Comparison of ENCODE assay signal across 14 cellular contexts in genomic region chr11:72641522-72641899, GRCh38. TPM values are rescaled to one million over a fixed set of nuclear protein-coding genes. Genes with fewer than 3 reads are reported as not detected.
DNase-seq lines count a peak whose midpoint lies in the region; ATAC-seq, FAIRE-seq and TF ChIP-seq lines count a peak whose summit lies in the region.
"Had no signal": no experiment of that assay in that cellular context is flagged by ENCODE, and none has a peak within 500 bp of the region (broad histone marks: within the 10 kb centered on the region; RNA-seq: fewer than 3 reads in every experiment).

No MANE protein-coding gene starts in this region.

- H3K36me3 ChIP-seq in ACC112 (ENCODE audit: insufficient read depth, low read length): no peaks in the 10 kb centered on the region
- no peaks in the 10 kb centered on the region for H3K36me3 ChIP-seq in skeletal muscle tissue (ENCODE audit: control insufficient read depth in 3 of 3, insufficient read depth in 3 of 3, low read length in 3 of 3)
- no peaks in the 10 kb centered on the region for H3K36me3 ChIP-seq in small intestine (ENCODE audit: control insufficient read depth in 2 of 2, insufficient read depth in 2 of 2, low read length in 2 of 2)

- FAIRE-seq in small intestine (lab: Jason Lieb, UNC) (no peak), HTR-8/SVneo (lab: Jason Lieb, UNC) (no peak)

- no peaks in the 10 kb centered on the region for H3K79me2 ChIP-seq in ACC112 (ENCODE audit: control insufficient read depth, insufficient read depth, low read length, unreplicated experiment)

- ATAC-seq in GM21825 (IDR thresholded peaks at IDR 0.05; ENCODE audit: unreplicated experiment): no peak
- no peak for ATAC-seq in T-helper 17 cell
- ATAC-seq: activated CD8-positive, alpha-beta T cell treated with anti-CD3 and anti-CD28 coated beads for 36 hours had no signal

- TF ChIP-seq POLR2A in lower leg skin (IDR thresholded peaks at IDR 0.05): no peak

- H3K36me3 Mint-ChIP-seq in chondrocyte (ENCODE audit: low read depth) (no peaks in the 10 kb centered on the region), T-helper 17 cell (ENCODE audit: low read depth) (no peaks in the 10 kb centered on the region)
- H3K36me3 Mint-ChIP-seq: IgD-negative memory B cell, type B pancreatic cell had no signal

- DNase-seq in chondrocyte (ENCODE audit: low spot score): no peak
- no peak for DNase-seq in lower leg skin (ENCODE audit: low spot score in 2 of 2)
- no peak for DNase-seq in small intestine
- no peak for DNase-seq in T-helper 17 cell
- no peak for DNase-seq in HTR-8/SVneo (ENCODE audit: insufficient read length, low spot score)
- DNase-seq: activated CD8-positive, alpha-beta T cell treated with anti-CD3 and anti-CD28 coated beads for 36 hours; NCI-H1436; NCI-H510A treated with DMSO at 0.1 percent for 48 hours had no signal

- H3K27ac Mint-ChIP-seq in chondrocyte (ENCODE audit: unreplicated experiment): no peak overlapping the region
- no peak overlapping the region for H3K27ac Mint-ChIP-seq in T-helper 17 cell
- H3K27ac Mint-ChIP-seq: activated CD8-positive, alpha-beta T cell treated with anti-CD3 and anti-CD28 coated beads for 36 hours; IgD-negative memory B cell; type B pancreatic cell had no signal

- H3K27ac ChIP-seq in ACC112 (ENCODE audit: low read depth, low read length): no peak overlapping the region
- no peak overlapping the region for H3K27ac ChIP-seq in skeletal muscle tissue (ENCODE audit: low read depth, low read length)
- peak overlapping the region in 1 of 2 donors; percentile 56 for H3K27ac ChIP-seq in small intestine (ENCODE audit: low read depth in 1 of 2, low read length in 1 of 2)
- H3K27ac ChIP-seq: epithelial cell of prostate had no signal

- H3K4me1 ChIP-seq in ACC112 (ENCODE audit: control insufficient read depth, insufficient read depth, low read length, unreplicated experiment): peaks cover 5% of the 10 kb centered on the region
- peaks cover 30 to 48% (median 40%) of the 10 kb centered on the region in 3 donors for H3K4me1 ChIP-seq in skeletal muscle tissue (ENCODE audit: control insufficient read depth in 3 of 3, insufficient read depth in 3 of 3, low read length in 3 of 3)
- H3K4me1 ChIP-seq in small intestine (ENCODE audit: control insufficient read depth in 2 of 2, insufficient read depth in 1 of 2, low read depth in 1 of 2, low read length in 1 of 2): peaks cover 0 to 3% of the 10 kb centered on the region in 2 donors

- H3K9me3 Mint-ChIP-seq in chondrocyte (ENCODE audit: low read depth): no peaks in the 10 kb centered on the region
- H3K9me3 Mint-ChIP-seq: activated CD8-positive, alpha-beta T cell treated with anti-CD3 and anti-CD28 coated beads for 36 hours; IgD-negative memory B cell; type B pancreatic cell had no signal

- H3K4me3 ChIP-seq in ACC112 (ENCODE audit: low read depth, low read length) (peak overlapping the region; percentile 61), lower leg skin (ENCODE audit: low read depth, poor library complexity, severe bottlenecking) (peak overlapping the region; percentile 32), skeletal muscle tissue (ENCODE audit: low read length in 3 of 3) (peak overlapping the region; percentile 67 to 71 (median 69)), small intestine (ENCODE audit: low read depth in 1 of 2, low read length in 2 of 2) (no peak overlapping the region)

- 50 to 51% methylated on average over 6 of the region's 6 CpGs for WGBS in lower leg skin, 2 donors
- WGBS in small intestine, 3 donors: 42 to 51% (median 51%) methylated on average over 6 of the region's 6 CpGs

- no peak overlapping the region for H2AFZ ChIP-seq in ACC112 (ENCODE audit: low read length, unreplicated experiment)

- H3K9me3 ChIP-seq in skeletal muscle tissue (ENCODE audit: control insufficient read depth in 3 of 3, low read length in 3 of 3) (no peaks in the 10 kb centered on the region), small intestine (ENCODE audit: control insufficient read depth, low read depth) (no peaks in the 10 kb centered on the region), T-helper 17 cell (ENCODE audit: control insufficient read depth, low read length, poor library complexity, severe bottlenecking) (no peaks in the 10 kb centered on the region)

- no peak for TF ChIP-seq CTCF in chondrocyte (IDR thresholded peaks at IDR 0.05)
- no peak for TF ChIP-seq CTCF in lower leg skin (IDR thresholded peaks at IDR 0.05)

- H3K27me3 Mint-ChIP-seq in chondrocyte (ENCODE audit: low read depth): peaks cover 17% of the 10 kb centered on the region
- peaks cover 32% of the 10 kb centered on the region for H3K27me3 Mint-ChIP-seq in T-helper 17 cell
- H3K27me3 Mint-ChIP-seq: activated CD8-positive, alpha-beta T cell treated with anti-CD3 and anti-CD28 coated beads for 36 hours had no signal

- H3K27me3 ChIP-seq in ACC112 (ENCODE audit: insufficient read depth, low read length) (peaks cover 54% of the 10 kb centered on the region), skeletal muscle tissue (ENCODE audit: control insufficient read depth in 3 of 3, insufficient read depth in 3 of 3, low read length in 3 of 3) (peaks cover 13 to 25% (median 21%) of the 10 kb centered on the region in 3 donors), small intestine (ENCODE audit: control insufficient read depth in 2 of 2, insufficient read depth in 2 of 2, low read length in 2 of 2) (peaks cover 0 to 13% of the 10 kb centered on the region in 2 donors)

- H3K4me1 Mint-ChIP-seq in chondrocyte (ENCODE audit: low read depth): peaks cover 12% of the 10 kb centered on the region
- peaks cover 12% of the 10 kb centered on the region for H3K4me1 Mint-ChIP-seq in T-helper 17 cell

- H3K9ac ChIP-seq in skeletal muscle tissue (ENCODE audit: low read depth in 1 of 3, low read length in 3 of 3): peak overlapping the region in 2 of 3 donors; percentile 53 to 69

- intact Hi-C loops in lower leg skin (cut with DNase I; ENCODE audit: low total_unique reads): loop anchor here (10.0 kb wide), 1 partner anchor 167 kb away; no protein-coding TSS in a partner anchor

- H3K4me3 Mint-ChIP-seq in chondrocyte (ENCODE audit: unreplicated experiment) (peak overlapping the region; percentile 60), T-helper 17 cell (no peak overlapping the region)
- H3K4me3 Mint-ChIP-seq: activated CD8-positive, alpha-beta T cell treated with anti-CD3 and anti-CD28 coated beads for 36 hours; IgD-negative memory B cell; type B pancreatic cell had no signal

RNA-seq across cellular contexts. Expression of gene PDE2A, which starts 32.7 kb away (rescaled TPM):
- total RNA-seq in chondrocyte: 0.21 TPM in 1 of 3 replicates, not detected in the others
- 10 to 100 TPM; 26.1 to 34.1 (median 30.6) TPM for total RNA-seq in lower leg skin
- total RNA-seq in skeletal muscle tissue: 12.0 TPM
- polyA plus RNA-seq in small intestine: 10 to 100 TPM in 1 of 3 donors, 1 to 10 TPM in 2; 1.8 to 31.6 (median 8.1) TPM
- 1 to 10 TPM; 2.7 to 4.9 TPM for total RNA-seq in T-helper 17 cell
- polyA plus RNA-seq: IgD-negative memory B cell had no signal

Comparison
In these comparisons a context has a peak if more than half of its experiments do, and no peak if none do; other contexts are left out.
1. H3K4me3 ChIP-seq: peak in ACC112 (single experiment), lower leg skin (single experiment) and skeletal muscle tissue (3 of 3); none in small intestine (0 of 2).